ENCODE assay signal across 9 cellular contexts in the genomic region with DNA sequence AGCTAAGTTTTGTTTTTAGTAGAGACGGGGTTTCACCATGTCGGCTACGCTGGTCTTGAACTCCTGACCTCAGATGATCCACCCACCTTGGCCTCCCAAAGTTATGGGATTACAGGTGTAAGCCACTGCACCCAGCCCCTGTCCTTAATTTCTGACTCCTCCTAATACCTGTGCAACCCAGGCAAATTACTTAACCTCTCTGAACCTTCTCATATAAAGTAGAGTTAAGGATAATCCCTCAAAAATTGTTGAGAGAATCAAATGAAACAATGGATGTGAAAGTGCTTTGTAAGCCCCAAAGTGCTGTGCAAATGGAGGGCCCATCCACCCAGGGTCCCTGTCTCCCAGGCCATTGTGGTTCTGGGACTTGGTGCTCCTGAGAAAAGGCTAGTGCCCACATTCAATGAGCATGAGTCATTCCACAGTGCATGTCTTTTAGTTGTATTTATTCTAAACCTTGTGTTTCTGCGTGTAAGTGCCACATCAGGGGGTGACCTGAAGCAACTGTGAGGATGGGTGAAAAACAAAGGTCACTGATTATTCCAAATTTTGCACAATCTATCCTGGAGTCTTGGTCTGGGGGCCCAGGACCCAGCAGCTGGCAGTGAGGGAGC.
DNase-seq lines count a peak whose midpoint lies in the region; ATAC-seq and TF ChIP-seq lines count a peak whose summit lies in the region.
"Had no signal": no experiment of that assay in that cellular context is flagged by ENCODE, and none has a peak within 500 bp of the region (broad histone marks: within the 10 kb centered on the region; RNA-seq: fewer than 3 reads in every experiment).

No MANE protein-coding gene starts in this region.

- intact Hi-C loops in CD14-positive monocyte (cut with micrococcal nuclease) (no loop called here), psoas muscle (cut with DNase I) (no loop called here)

- peak overlapping the region; percentile 52 for H3K4me2 ChIP-seq in Loucy (ENCODE audit: low read depth, low read length, poor library complexity, severe bottlenecking)

- no peaks in the 10 kb centered on the region for H3K36me3 ChIP-seq in Loucy (ENCODE audit: insufficient read depth, low read length)
- no peaks in the 10 kb centered on the region for H3K36me3 ChIP-seq in psoas muscle (ENCODE audit: insufficient read depth in 1 of 2, low read depth in 1 of 2)

- H3K4me1 Mint-ChIP-seq in CD14-positive monocyte (peaks cover 43% of the 10 kb centered on the region), osteocyte (ENCODE audit: unreplicated experiment) (peaks cover 37% of the 10 kb centered on the region)

- H3K9me3 ChIP-seq in Loucy (ENCODE audit: insufficient read depth, low read depth, low read length) (no peaks in the 10 kb centered on the region), psoas muscle (no peaks in the 10 kb centered on the region)

- H4K20me1 ChIP-seq in Loucy (ENCODE audit: insufficient read depth, low read length, poor library complexity, severe bottlenecking), result no peaks in the 10 kb centered on the region

- no peak for TF ChIP-seq CTCF in CD14-positive monocyte (IDR thresholded peaks at IDR 0.05)
- TF ChIP-seq CTCF in Loucy (conservative IDR thresholded peaks at IDR 0.05; ENCODE audit: low read length), result no peak
- TF ChIP-seq CTCF in choroid plexus epithelial cell (conservative IDR thresholded peaks at IDR 0.05; ENCODE audit: low read depth, low read length), result no peak
- TF ChIP-seq CTCF in osteocyte (IDR thresholded peaks at IDR 0.05), result no peak
- TF ChIP-seq CTCF in psoas muscle (IDR thresholded peaks at IDR 0.05), result no peak

- H3K9me3 Mint-ChIP-seq in CD14-positive monocyte (peaks cover 0 to 3% (median 0%) of the 10 kb centered on the region in 7 donors), osteocyte (ENCODE audit: unreplicated experiment) (no peaks in the 10 kb centered on the region)

- no peaks in the 10 kb centered on the region for H3K9me2 ChIP-seq in Loucy (replicated peaks; ENCODE audit: low read depth, low read length)

- no peaks in the 10 kb centered on the region for H3K79me2 ChIP-seq in Loucy (ENCODE audit: insufficient read depth, low read length)

- H3K27ac Mint-ChIP-seq in CD14-positive monocyte (peak overlapping the region in 6 of 7 donors; percentile 87 to 96 (median 92)), osteocyte (ENCODE audit: unreplicated experiment) (peak overlapping the region; percentile 90)

- ATAC-seq in psoas muscle (no peak), GM18868 (IDR thresholded peaks at IDR 0.05; ENCODE audit: unreplicated experiment) (no peak)

- no peak overlapping the region for H3K9ac ChIP-seq in Loucy (ENCODE audit: low read depth, low read length, poor library complexity, severe bottlenecking)

- H3K4me3 ChIP-seq in Loucy (ENCODE audit: low read length, poor library complexity, severe bottlenecking), result no peak overlapping the region
- no peak overlapping the region for H3K4me3 ChIP-seq in choroid plexus epithelial cell (ENCODE audit: low read depth, low read length)
- no peak overlapping the region for H3K4me3 ChIP-seq in psoas muscle

- H3K27me3 Mint-ChIP-seq in CD14-positive monocyte (ENCODE audit: low read depth in 3 of 3) (peaks cover 0 to 2% (median 0%) of the 10 kb centered on the region in 3 donors), osteocyte (ENCODE audit: unreplicated experiment) (no peaks in the 10 kb centered on the region)

- H3K27me3 ChIP-seq in Loucy (ENCODE audit: insufficient read depth, low read length, poor library complexity, severe bottlenecking), result no peaks in the 10 kb centered on the region
- no peaks in the 10 kb centered on the region for H3K27me3 ChIP-seq in psoas muscle (ENCODE audit: insufficient read depth in 3 of 3, low read length in 2 of 3)

- no peak overlapping the region for H3K27ac ChIP-seq in psoas muscle

- H3K4me3 Mint-ChIP-seq in CD14-positive monocyte, result no peak overlapping the region
- no peak overlapping the region for H3K4me3 Mint-ChIP-seq in osteocyte (ENCODE audit: unreplicated experiment)

- H3K4me1 ChIP-seq in Loucy (ENCODE audit: insufficient read depth, low read length, poor library complexity, severe bottlenecking) (peaks cover 65% of the 10 kb centered on the region), psoas muscle (peaks cover 5% of the 10 kb centered on the region)

- H3F3A ChIP-seq in Loucy (ENCODE audit: low read depth), result peaks cover 6% of the 10 kb centered on the region

- 83 to 93% (median 88%) methylated on average over 4 of the region's 4 CpGs for WGBS in psoas muscle, 3 donors

- H3K36me3 Mint-ChIP-seq in CD14-positive monocyte (no peaks in the 10 kb centered on the region), osteocyte (ENCODE audit: unreplicated experiment) (no peaks in the 10 kb centered on the region)

- DNase-seq in CD14-positive monocyte (ENCODE audit: low spot score) (no peak), choroid plexus epithelial cell (ENCODE audit: low read depth) (peak; percentile 47), osteocyte (ENCODE audit: extremely low spot score, unreplicated experiment) (no peak), psoas muscle (no peak), superior temporal gyrus (ENCODE audit: extremely low spot score) (no peak), ecto neural progenitor cell (ENCODE audit: low spot score) (no peak)
- DNase-seq: effector memory CD4-positive, alpha-beta T cell had no signal

- no peak overlapping the region for H2AFZ ChIP-seq in Loucy (ENCODE audit: low read length)
